ENCODE assay signal across 1 cellular context in the genomic region with DNA sequence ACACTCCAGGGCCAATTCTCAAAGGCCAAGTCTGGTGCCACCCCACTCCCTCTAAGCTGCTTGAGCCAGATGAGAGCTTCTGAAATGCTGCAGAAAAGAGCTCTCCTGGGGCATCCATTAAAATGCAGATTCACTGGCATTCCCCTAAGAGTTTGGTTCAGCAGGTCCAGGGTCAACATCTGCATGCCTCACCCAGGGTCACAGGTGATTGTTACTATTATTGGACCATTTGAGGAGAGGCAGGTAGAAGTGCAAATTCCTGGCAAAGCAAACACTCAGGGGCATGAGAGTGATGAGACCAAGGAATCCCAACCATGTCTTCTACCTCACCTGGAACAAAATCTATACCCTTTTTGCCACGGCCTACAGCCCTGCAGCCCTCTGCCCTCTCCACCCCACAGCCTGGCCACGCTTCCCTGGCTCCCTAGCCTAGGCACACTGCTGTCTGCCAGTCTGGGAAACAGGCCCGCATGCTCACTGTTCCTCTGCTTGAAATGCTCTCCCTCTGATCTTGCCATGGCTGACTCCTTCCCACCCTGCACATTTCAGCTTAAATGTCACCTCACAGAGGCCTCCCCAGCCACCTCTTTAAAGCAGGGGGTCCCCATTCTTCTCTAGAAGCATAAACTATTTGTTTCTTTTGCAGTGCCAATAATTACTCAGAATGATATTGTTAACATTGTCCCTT.
TF ChIP-seq lines count a peak whose summit lies in the region.

No MANE protein-coding gene starts in this region.

TF ChIP-seq in GM23338, 12 proteins besides CTCF, POLR2A, EP300 and RAD21:
- TF ChIP-seq, protein P1, sequence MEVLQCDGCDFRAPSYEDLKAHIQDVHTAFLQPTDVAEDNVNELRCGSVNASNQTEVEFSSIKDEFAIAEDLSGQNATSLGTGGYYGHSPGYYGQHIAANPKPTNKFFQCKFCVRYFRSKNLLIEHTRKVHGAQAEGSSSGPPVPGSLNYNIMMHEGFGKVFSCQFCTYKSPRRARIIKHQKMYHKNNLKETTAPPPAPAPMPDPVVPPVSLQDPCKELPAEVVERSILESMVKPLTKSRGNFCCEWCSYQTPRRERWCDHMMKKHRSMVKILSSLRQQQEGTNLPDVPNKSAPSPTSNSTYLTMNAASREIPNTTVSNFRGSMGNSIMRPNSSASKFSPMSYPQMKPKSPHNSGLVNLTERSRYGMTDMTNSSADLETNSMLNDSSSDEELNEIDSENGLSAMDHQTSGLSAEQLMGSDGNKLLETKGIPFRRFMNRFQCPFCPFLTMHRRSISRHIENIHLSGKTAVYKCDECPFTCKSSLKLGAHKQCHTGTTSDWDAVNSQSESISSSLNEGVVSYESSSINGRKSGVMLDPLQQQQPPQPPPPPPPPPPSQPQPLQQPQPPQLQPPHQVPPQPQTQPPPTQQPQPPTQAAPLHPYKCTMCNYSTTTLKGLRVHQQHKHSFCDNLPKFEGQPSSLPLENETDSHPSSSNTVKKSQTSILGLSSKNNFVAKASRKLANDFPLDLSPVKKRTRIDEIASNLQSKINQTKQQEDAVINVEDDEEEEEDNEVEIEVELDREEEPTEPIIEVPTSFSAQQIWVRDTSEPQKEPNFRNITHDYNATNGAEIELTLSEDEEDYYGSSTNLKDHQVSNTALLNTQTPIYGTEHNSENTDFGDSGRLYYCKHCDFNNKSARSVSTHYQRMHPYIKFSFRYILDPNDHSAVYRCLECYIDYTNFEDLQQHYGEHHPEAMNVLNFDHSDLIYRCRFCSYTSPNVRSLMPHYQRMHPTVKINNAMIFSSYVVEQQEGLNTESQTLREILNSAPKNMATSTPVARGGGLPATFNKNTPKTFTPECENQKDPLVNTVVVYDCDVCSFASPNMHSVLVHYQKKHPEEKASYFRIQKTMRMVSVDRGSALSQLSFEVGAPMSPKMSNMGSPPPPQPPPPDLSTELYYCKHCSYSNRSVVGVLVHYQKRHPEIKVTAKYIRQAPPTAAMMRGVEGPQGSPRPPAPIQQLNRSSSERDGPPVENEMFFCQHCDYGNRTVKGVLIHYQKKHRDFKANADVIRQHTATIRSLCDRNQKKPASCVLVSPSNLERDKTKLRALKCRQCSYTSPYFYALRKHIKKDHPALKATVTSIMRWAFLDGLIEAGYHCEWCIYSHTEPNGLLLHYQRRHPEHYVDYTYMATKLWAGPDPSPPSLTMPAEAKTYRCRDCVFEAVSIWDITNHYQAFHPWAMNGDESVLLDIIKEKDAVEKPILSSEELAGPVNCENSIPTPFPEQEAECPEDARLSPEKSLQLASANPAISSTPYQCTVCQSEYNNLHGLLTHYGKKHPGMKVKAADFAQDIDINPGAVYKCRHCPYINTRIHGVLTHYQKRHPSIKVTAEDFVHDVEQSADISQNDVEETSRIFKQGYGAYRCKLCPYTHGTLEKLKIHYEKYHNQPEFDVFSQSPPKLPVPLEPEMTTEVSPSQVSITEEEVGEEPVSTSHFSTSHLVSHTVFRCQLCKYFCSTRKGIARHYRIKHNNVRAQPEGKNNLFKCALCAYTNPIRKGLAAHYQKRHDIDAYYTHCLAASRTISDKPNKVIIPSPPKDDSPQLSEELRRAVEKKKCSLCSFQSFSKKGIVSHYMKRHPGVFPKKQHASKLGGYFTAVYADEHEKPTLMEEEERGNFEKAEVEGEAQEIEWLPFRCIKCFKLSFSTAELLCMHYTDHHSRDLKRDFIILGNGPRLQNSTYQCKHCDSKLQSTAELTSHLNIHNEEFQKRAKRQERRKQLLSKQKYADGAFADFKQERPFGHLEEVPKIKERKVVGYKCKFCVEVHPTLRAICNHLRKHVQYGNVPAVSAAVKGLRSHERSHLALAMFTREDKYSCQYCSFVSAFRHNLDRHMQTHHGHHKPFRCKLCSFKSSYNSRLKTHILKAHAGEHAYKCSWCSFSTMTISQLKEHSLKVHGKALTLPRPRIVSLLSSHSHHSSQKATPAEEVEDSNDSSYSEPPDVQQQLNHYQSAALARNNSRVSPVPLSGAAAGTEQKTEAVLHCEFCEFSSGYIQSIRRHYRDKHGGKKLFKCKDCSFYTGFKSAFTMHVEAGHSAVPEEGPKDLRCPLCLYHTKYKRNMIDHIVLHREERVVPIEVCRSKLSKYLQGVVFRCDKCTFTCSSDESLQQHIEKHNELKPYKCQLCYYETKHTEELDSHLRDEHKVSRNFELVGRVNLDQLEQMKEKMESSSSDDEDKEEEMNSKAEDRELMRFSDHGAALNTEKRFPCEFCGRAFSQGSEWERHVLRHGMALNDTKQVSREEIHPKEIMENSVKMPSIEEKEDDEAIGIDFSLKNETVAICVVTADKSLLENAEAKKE (CRISPR knock-in tag; IDR thresholded peaks at IDR 0.05): 0 out of 2 replicates have a peak, but pooled peaks have one; percentile 65
- no peak for TF ChIP-seq ETS1 (IDR thresholded peaks at IDR 0.05)
